Comparison of ENCODE assay signal across 8 cellular contexts in the genomic region with DNA sequence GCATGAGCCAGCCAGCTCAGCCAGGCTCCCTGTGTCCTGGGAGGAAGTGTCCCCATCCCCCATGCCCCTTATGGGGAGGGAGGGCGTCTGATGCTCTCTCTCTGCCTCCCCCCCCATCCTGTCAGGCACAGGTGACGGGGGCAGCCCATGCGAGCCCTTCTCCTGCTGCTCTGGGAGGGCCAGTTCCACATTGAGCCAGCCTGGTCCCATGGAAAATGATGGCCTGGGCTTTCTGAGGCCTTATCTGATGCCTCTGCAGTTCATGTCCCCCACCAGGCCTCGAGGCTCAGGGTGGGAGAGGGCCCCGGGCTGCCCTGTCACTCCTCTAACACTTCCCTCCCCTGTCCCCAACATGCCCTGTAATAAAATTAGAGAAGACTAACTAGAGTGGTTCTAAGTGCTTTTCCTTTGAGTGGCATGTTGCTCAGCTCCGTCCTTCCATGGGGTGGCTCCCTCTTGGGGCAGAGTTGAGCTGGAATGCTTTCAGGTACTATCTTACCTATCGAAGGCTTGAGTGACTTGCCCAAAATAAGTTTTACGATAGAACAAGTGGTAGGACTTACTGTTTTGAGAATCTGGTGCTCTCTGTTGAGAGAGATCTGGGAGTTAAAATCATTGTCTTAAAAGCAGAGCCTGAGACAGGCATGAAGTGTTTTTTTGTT. TPM values are rescaled to one million over a fixed set of nuclear protein-coding genes. Genes with fewer than 3 reads are reported as not detected.
DNase-seq lines count a peak whose midpoint lies in the region; ATAC-seq and TF ChIP-seq lines count a peak whose summit lies in the region.

No MANE protein-coding gene starts in this region.

- peak overlapping the region; percentile 81 for H3K4me3 Mint-ChIP-seq in endodermal cell

- no peaks in the 10 kb centered on the region for H3K27me3 ChIP-seq in endodermal cell (ENCODE audit: control insufficient read depth, insufficient read depth, low read length, poor library complexity, severe bottlenecking)

- intact Hi-C loops in posterior vena cava (cut with DNase I), result no loop called here

- H3K36me3 ChIP-seq in endodermal cell (ENCODE audit: control insufficient read depth, insufficient read depth, low read length), result peaks cover 7% of the 10 kb centered on the region

- 58 to 66% methylated on average over 6 to 8 of the region's 8 CpGs for WGBS in endodermal cell (ENCODE audit: insufficient coverage in 1 of 2, insufficient read length in 1 of 2), 2 experiments

- peaks cover 29% of the 10 kb centered on the region for H3K4me1 Mint-ChIP-seq in endodermal cell

- H3K4me3 ChIP-seq in endodermal cell (ENCODE audit: low read length), result peak overlapping the region; percentile 87

- H3K4me1 ChIP-seq in endodermal cell (ENCODE audit: control insufficient read depth, insufficient read depth, low read length), result peaks cover 5% of the 10 kb centered on the region

- ATAC-seq in GM21576 (IDR thresholded peaks at IDR 0.05; ENCODE audit: unreplicated experiment), result no peak

- peak; percentile 23 for DNase-seq in DMS53 (lab: John Stamatoyannopoulos, UW)
- DNase-seq in DMS53 treated with DMSO at 0.1 percent for 48 hours (lab: John Stamatoyannopoulos, UW; ENCODE audit: unreplicated experiment), result no peak
- DNase-seq in NCI-H2227 treated with DMSO at 0.1 percent for 48 hours (lab: John Stamatoyannopoulos, UW), result peak; percentile 13
- peak; percentile 83 for DNase-seq in endodermal cell
- peak; percentile 75 for DNase-seq in posterior vena cava (ENCODE audit: low spot score)
- no peak for DNase-seq in HUDEP-2 (lab: John Stamatoyannopoulos, UW; ENCODE audit: unreplicated experiment in 76 of 76)
- DNase-seq in NCI-H128 (lab: John Stamatoyannopoulos, UW; ENCODE audit: unreplicated experiment), result no peak

- peak; percentile 74 for TF ChIP-seq CTCF in endodermal cell (conservative IDR thresholded peaks at IDR 0.05)

- no peaks in the 10 kb centered on the region for H3K9me3 ChIP-seq in endodermal cell (ENCODE audit: control insufficient read depth, low read length)

- H3K27ac Mint-ChIP-seq in endodermal cell, result peak overlapping the region; percentile 96

- H3K36me3 Mint-ChIP-seq in endodermal cell (ENCODE audit: low read depth), result peaks cover 22% of the 10 kb centered on the region

- no peaks in the 10 kb centered on the region for H3K9me3 Mint-ChIP-seq in endodermal cell

- H3K27me3 Mint-ChIP-seq in endodermal cell (ENCODE audit: insufficient read depth), result peaks cover 9% of the 10 kb centered on the region

- no peak overlapping the region for H3K27ac ChIP-seq in endodermal cell (ENCODE audit: low read depth, low read length)

- no peak overlapping the region for H3K9ac ChIP-seq in endodermal cell (ENCODE audit: extremely low read depth, low read length, poor library complexity, severe bottlenecking)

RNA-seq across cellular contexts. Expression of gene MTFR1L, which starts 1.8 kb away (rescaled TPM):
- total RNA-seq in endodermal cell (10 to 100 TPM; 31.6 to 36.2 TPM), posterior vena cava (10 to 100 TPM; 45.6 to 59.6 TPM)
- 55.7 TPM for polyA plus RNA-seq in endodermal cell (2013, experiment 1 of 2)
- polyA plus RNA-seq in endodermal cell (2013, experiment 2 of 2), result 50.5 TPM

RNA-seq across cellular contexts. Expression of gene SELENON, which starts 18.0 kb away (rescaled TPM):
- total RNA-seq in endodermal cell (10 to 100 TPM; 91.2 to 93.3 TPM), posterior vena cava (10 to 100 TPM; 85.7 to 88.0 TPM)
- 127 TPM for polyA plus RNA-seq in endodermal cell (2013, experiment 1 of 2)
- polyA plus RNA-seq in endodermal cell (2013, experiment 2 of 2), result 114 TPM

RNA-seq across cellular contexts. Expression of gene AUNIP, which starts 41.3 kb away (rescaled TPM):
- total RNA-seq in endodermal cell (10 to 100 TPM; 14.3 to 19.5 TPM), posterior vena cava (not detected)
- polyA plus RNA-seq in endodermal cell (2013, experiment 1 of 2), result 8.0 TPM
- polyA plus RNA-seq in endodermal cell (2013, experiment 2 of 2), result 7.4 TPM

RNA-seq across cellular contexts. Expression of gene PAQR7, which starts 57.5 kb away (rescaled TPM):
- 10 to 100 TPM; 11.7 to 15.0 TPM for total RNA-seq in endodermal cell
- polyA plus RNA-seq in endodermal cell (2013, experiment 1 of 2), result 5.5 TPM
- 5.7 TPM for polyA plus RNA-seq in endodermal cell (2013, experiment 2 of 2)
- 1 to 10 TPM; 5.9 to 7.1 TPM for total RNA-seq in posterior vena cava

Comparison
In these comparisons a context has a peak if more than half of its experiments do, and no peak if none do; other contexts are left out.
1. DNase-seq: peak in DMS53 (single experiment), NCI-H2227 treated with DMSO at 0.1 percent for 48 hours (single experiment), endodermal cell (single experiment) and posterior vena cava (single experiment); none in DMS53 treated with DMSO at 0.1 percent for 48 hours (single experiment), HUDEP-2 (0 of 76) and NCI-H128 (single experiment).
2. RNA of gene AUNIP, which starts 41.3 kb away (total RNA-seq): 14.3 to 19.5 TPM in endodermal cell; not detected in posterior vena cava; every median in the first group is over 10 times any median in the second.